In genomic region chr6:36692220-36692619, GRCh38 we compare ENCODE assay signal across 10 cellular contexts. TPM values are rescaled to one million over a fixed set of nuclear protein-coding genes. Genes with fewer than 3 reads are reported as not detected.
DNase-seq lines count a peak whose midpoint lies in the region; ATAC-seq and FAIRE-seq lines count a peak whose summit lies in the region.
"Had no signal": no experiment of that assay in that cellular context is flagged by ENCODE, and none has a peak within 500 bp of the region (broad histone marks: within the 10 kb centered on the region; RNA-seq: fewer than 3 reads in every experiment).

No MANE protein-coding gene starts in this region.

- H3K27ac Mint-ChIP-seq in activated CD4-positive, alpha-beta T cell treated with anti-CD3 and anti-CD28 coated beads, Interleukin-2, amount 10 ng/mL, durations not matched to agents 24 days and 14 days = peak overlapping the region; percentile 81

- peaks cover 47% of the 10 kb centered on the region for H3K4me1 Mint-ChIP-seq in activated CD4-positive, alpha-beta T cell treated with anti-CD3 and anti-CD28 coated beads, Interleukin-2, amount 10 ng/mL, durations not matched to agents 24 days and 14 days

- intact Hi-C loops in activated CD4-positive, alpha-beta T cell treated with anti-CD3 and anti-CD28 coated beads, Interleukin-2, amount 10 ng/mL, durations not matched to agents 24 days and 14 days (cut with micrococcal nuclease) = no loop called here
- intact Hi-C loops in sciatic nerve (cut with DNase I) = no loop called here

- H3K36me3 Mint-ChIP-seq in activated CD4-positive, alpha-beta T cell treated with anti-CD3 and anti-CD28 coated beads, Interleukin-2, amount 10 ng/mL, durations not matched to agents 24 days and 14 days (ENCODE audit: low read depth) = peaks cover 5% of the 10 kb centered on the region

- no peaks in the 10 kb centered on the region for H3K9me3 Mint-ChIP-seq in activated CD4-positive, alpha-beta T cell treated with anti-CD3 and anti-CD28 coated beads, Interleukin-2, amount 10 ng/mL, durations not matched to agents 24 days and 14 days

- DNase-seq in activated CD4-positive, alpha-beta T cell treated with anti-CD3 and anti-CD28 coated beads, Interleukin-2, amount 10 ng/mL, durations not matched to agents 24 days and 14 days = peak; percentile 87
- no peak for DNase-seq in activated CD4-positive, alpha-beta T cell treated with anti-CD3 and anti-CD28 coated beads, Interleukin-2, amount 50 U/mL, for 1 hour
- DNase-seq in activated CD4-positive, alpha-beta T cell treated with anti-CD3 and anti-CD28 coated beads, Interleukin-2, amount 50 U/mL, for 48 hours = peak; percentile 26 to 36
- DNase-seq in sciatic nerve (ENCODE audit: low spot score) = no peak
- no peak for DNase-seq in hepatic stellate cell (ENCODE audit: low spot score)
- DNase-seq in RCC 7860 (ENCODE audit: low spot score) = no peak
- DNase-seq in NCI-H187 treated with DMSO at 0.1 percent for 48 hours (lab: John Stamatoyannopoulos, UW) = no peak

- peak overlapping the region; percentile 26 for H3K4me3 Mint-ChIP-seq in activated CD4-positive, alpha-beta T cell treated with anti-CD3 and anti-CD28 coated beads, Interleukin-2, amount 10 ng/mL, durations not matched to agents 24 days and 14 days

- no peaks in the 10 kb centered on the region for H3K27me3 Mint-ChIP-seq in activated CD4-positive, alpha-beta T cell treated with anti-CD3 and anti-CD28 coated beads, Interleukin-2, amount 10 ng/mL, durations not matched to agents 24 days and 14 days

- no peak for FAIRE-seq in RCC 7860 (lab: Jason Lieb, UNC)
- FAIRE-seq: astrocyte had no signal

- peak; percentile 60 for ATAC-seq in HG03342 (IDR thresholded peaks at IDR 0.05; ENCODE audit: unreplicated experiment)
- ATAC-seq in sciatic nerve = peak; percentile 41

RNA-seq across cellular contexts. Expression of gene RAB44, which starts 5.4 kb away (rescaled TPM):
- 0.07 TPM in 1 of 2 replicates, not detected in the other for total RNA-seq in activated CD4-positive, alpha-beta T cell treated with anti-CD3 and anti-CD28 coated beads, Interleukin-2, amount 10 ng/mL, durations not matched to agents 24 days and 14 days
- 0.27 TPM for total RNA-seq in sciatic nerve
- total RNA-seq: kidney epithelial cell had no signal

RNA-seq across cellular contexts. Expression of gene CDKN1A, which starts 13.7 kb away (rescaled TPM):
- total RNA-seq in activated CD4-positive, alpha-beta T cell treated with anti-CD3 and anti-CD28 coated beads, Interleukin-2, amount 10 ng/mL, durations not matched to agents 24 days and 14 days = 77.8 and 82.7 TPM in 2 replicates
- total RNA-seq in sciatic nerve = 142 TPM

Comparison
In these comparisons a context has a peak if more than half of its experiments do, and no peak if none do; other contexts are left out.
1. DNase-seq: peak in activated CD4-positive, alpha-beta T cell treated with anti-CD3 and anti-CD28 coated beads, Interleukin-2, amount 10 ng/mL, durations not matched to agents 24 days and 14 days (single experiment) and activated CD4-positive, alpha-beta T cell treated with anti-CD3 and anti-CD28 coated beads, Interleukin-2, amount 50 U/mL, for 48 hours (2 of 2); none in activated CD4-positive, alpha-beta T cell treated with anti-CD3 and anti-CD28 coated beads, Interleukin-2, amount 50 U/mL, for 1 hour (single experiment), sciatic nerve (single experiment), hepatic stellate cell (single experiment), RCC 7860 (single experiment) and NCI-H187 treated with DMSO at 0.1 percent for 48 hours (single experiment).